16 cellular contexts compared by ENCODE assay signal in the genomic region with DNA sequence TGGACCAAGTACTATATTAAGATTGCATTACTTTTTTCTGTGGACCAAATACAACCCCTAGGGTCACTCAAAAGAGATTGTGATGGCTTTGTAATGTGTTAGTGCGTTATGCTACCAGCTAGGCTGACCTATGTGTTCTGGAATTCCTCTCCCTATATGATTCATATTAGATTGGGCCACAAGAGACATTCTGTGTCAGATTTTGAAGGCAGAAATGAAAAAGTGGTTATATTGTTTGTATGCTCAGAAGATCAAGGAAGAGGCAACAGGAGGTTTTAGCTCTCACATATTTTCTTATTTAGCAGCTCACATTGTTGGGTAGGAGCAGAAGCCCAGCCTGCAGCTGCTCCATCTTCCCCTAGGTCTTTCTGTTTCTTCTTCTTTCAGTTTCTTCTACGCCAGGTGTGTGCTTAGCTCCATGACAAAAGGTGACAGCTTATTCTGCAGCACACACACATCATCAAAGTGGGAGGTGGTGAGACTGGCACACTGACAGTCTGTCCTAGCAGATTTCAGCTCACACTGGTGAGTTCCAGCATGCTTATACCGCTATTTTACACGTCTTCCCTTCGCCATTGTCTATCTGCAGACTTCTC.
A peak's percentile ranks its signal among the peaks of the same experiment; 100 is the strongest.
DNase-seq lines count a peak whose midpoint lies in the region; ATAC-seq and TF ChIP-seq lines count a peak whose summit lies in the region.
"Had no signal": no experiment of that assay in that cellular context is flagged by ENCODE, and none has a peak within 500 bp of the region (broad histone marks: within the 10 kb centered on the region; RNA-seq: fewer than 3 reads in every experiment).

No MANE protein-coding gene starts in this region.

- in situ Hi-C loops in astrocyte of the cerebellum (cut with HindIII; ENCODE audit: low sequenced_read_pairs) = no loop called here

- H3K9me3 Mint-ChIP-seq in activated CD8-positive, alpha-beta memory T cell treated with anti-CD3 and anti-CD28 coated beads, Interleukin-2, amount 10 ng/mL, durations not matched to agents 7 days and 5 days (ENCODE audit: low read depth) = no peaks in the 10 kb centered on the region
- H3K9me3 Mint-ChIP-seq: activated naive CD8-positive, alpha-beta T cell treated with anti-CD3 and anti-CD28 coated beads, Interleukin-2, amount 10 ng/mL, durations not matched to agents 7 days and 5 days had no signal

- DNase-seq in BJ (ENCODE audit: low read depth) (peak; percentile 5), HT1080 (ENCODE audit: low read depth) (peak; percentile 68), astrocyte of the cerebellum (ENCODE audit: low read depth) (peak; percentile 11), kidney tubule cell (ENCODE audit: low spot score) (peak; percentile 68), OCI-M2 (lab: John Stamatoyannopoulos, UW; ENCODE audit: unreplicated experiment) (no peak), ovary (no peak), NCI-H1105 treated with DMSO at 0.1 percent for 48 hours (lab: John Stamatoyannopoulos, UW) (no peak)
- no peak for DNase-seq in activated CD8-positive, alpha-beta memory T cell treated with anti-CD3 and anti-CD28 coated beads, Interleukin-2, amount 10 ng/mL, durations not matched to agents 7 days and 5 days
- DNase-seq: activated naive CD8-positive, alpha-beta T cell treated with anti-CD3 and anti-CD28 coated beads, Interleukin-2, amount 10 ng/mL, durations not matched to agents 7 days and 5 days; C1 segment of cervical spinal cord; left cardiac atrium; NCI-H526; SJCRH30; stimulated activated CD4-positive, alpha-beta T cell treated with anti-CD3 and anti-CD28 coated beads, Interleukin-2, amount 100 ng/mL, for 48 hours; stimulated activated naive CD4-positive, alpha-beta T cell had no signal

- no peak for TF ChIP-seq EP300 in ovary (IDR thresholded peaks at IDR 0.05)

- intact Hi-C loops in ovary (cut with DNase I) = no loop called here

- H3K4me1 Mint-ChIP-seq in activated CD8-positive, alpha-beta memory T cell treated with anti-CD3 and anti-CD28 coated beads, Interleukin-2, amount 10 ng/mL, durations not matched to agents 7 days and 5 days = no peaks in the 10 kb centered on the region
- H3K4me1 Mint-ChIP-seq: activated naive CD8-positive, alpha-beta T cell treated with anti-CD3 and anti-CD28 coated beads, Interleukin-2, amount 10 ng/mL, durations not matched to agents 7 days and 5 days had no signal

- no peak overlapping the region for H3K4me3 ChIP-seq in BJ (ENCODE audit: low read depth, low read length)
- H3K4me3 ChIP-seq in astrocyte of the cerebellum (ENCODE audit: low read depth, low read length) = no peak overlapping the region
- no peak overlapping the region for H3K4me3 ChIP-seq in ovary
- H3K4me3 ChIP-seq: SJCRH30 had no signal

- POLR2A ChIA-PET in BJ (lab: Charles Lee) = no interaction called here

- H3K36me3 ChIP-seq in BJ (ENCODE audit: control insufficient read depth, insufficient read depth, low read length) (no peaks in the 10 kb centered on the region), ovary (no peaks in the 10 kb centered on the region)
- H3K36me3 ChIP-seq: SJCRH30 had no signal

- H3K36me3 Mint-ChIP-seq in activated CD8-positive, alpha-beta memory T cell treated with anti-CD3 and anti-CD28 coated beads, Interleukin-2, amount 10 ng/mL, durations not matched to agents 7 days and 5 days = no peaks in the 10 kb centered on the region
- H3K36me3 Mint-ChIP-seq: activated naive CD8-positive, alpha-beta T cell treated with anti-CD3 and anti-CD28 coated beads, Interleukin-2, amount 10 ng/mL, durations not matched to agents 7 days and 5 days had no signal

- H3K27ac ChIP-seq in ovary = no peak overlapping the region
- H3K27ac ChIP-seq: SJCRH30 had no signal

- TF ChIP-seq CTCF in BJ (IDR thresholded peaks at IDR 0.05; ENCODE audit: insufficient read depth, low read depth, low read length) = no peak
- TF ChIP-seq CTCF in astrocyte of the cerebellum (IDR thresholded peaks at IDR 0.05; ENCODE audit: low read depth, low read length, missing control alignments) = no peak
- no peak for TF ChIP-seq CTCF in ovary (IDR thresholded peaks at IDR 0.05)

- no peak for TF ChIP-seq POLR2A in ovary (IDR thresholded peaks at IDR 0.05)

- ATAC-seq in activated CD8-positive, alpha-beta memory T cell treated with anti-CD3 and anti-CD28 coated beads, Interleukin-2, amount 10 ng/mL, durations not matched to agents 7 days and 5 days = no peak
- ATAC-seq: HepG2, left cardiac atrium had no signal

- WGBS in ovary, 3 donors = 85 to 91% (median 87%) methylated on average over 5 of the region's 5 CpGs

- no peaks in the 10 kb centered on the region for H3K9me3 ChIP-seq in ovary
- H3K9me3 ChIP-seq: SJCRH30 had no signal

- CTCF ChIA-PET in BJ (lab: Yijun Ruan, JAX) = no interaction called here
- CTCF ChIA-PET in activated CD8-positive, alpha-beta memory T cell treated with anti-CD3 and anti-CD28 coated beads, Interleukin-2, amount 10 ng/mL, durations not matched to agents 7 days and 5 days (lab: Charles Lee) = no interaction called here

- H3K4me3 Mint-ChIP-seq in activated CD8-positive, alpha-beta memory T cell treated with anti-CD3 and anti-CD28 coated beads, Interleukin-2, amount 10 ng/mL, durations not matched to agents 7 days and 5 days = no peak overlapping the region
- H3K4me3 Mint-ChIP-seq: activated naive CD8-positive, alpha-beta T cell treated with anti-CD3 and anti-CD28 coated beads, Interleukin-2, amount 10 ng/mL, durations not matched to agents 7 days and 5 days had no signal

- no peaks in the 10 kb centered on the region for H3K27me3 Mint-ChIP-seq in activated CD8-positive, alpha-beta memory T cell treated with anti-CD3 and anti-CD28 coated beads, Interleukin-2, amount 10 ng/mL, durations not matched to agents 7 days and 5 days
- H3K27me3 Mint-ChIP-seq: activated naive CD8-positive, alpha-beta T cell treated with anti-CD3 and anti-CD28 coated beads, Interleukin-2, amount 10 ng/mL, durations not matched to agents 7 days and 5 days had no signal

- H3K27me3 ChIP-seq in BJ (ENCODE audit: control insufficient read depth, insufficient read depth, low read length) (no peaks in the 10 kb centered on the region), ovary (no peaks in the 10 kb centered on the region)
- H3K27me3 ChIP-seq: SJCRH30 had no signal

- H3K4me1 ChIP-seq in ovary (ENCODE audit: insufficient read depth) = no peaks in the 10 kb centered on the region

- H3K27ac Mint-ChIP-seq in activated CD8-positive, alpha-beta memory T cell treated with anti-CD3 and anti-CD28 coated beads, Interleukin-2, amount 10 ng/mL, durations not matched to agents 7 days and 5 days = no peak overlapping the region
- H3K27ac Mint-ChIP-seq: activated naive CD8-positive, alpha-beta T cell treated with anti-CD3 and anti-CD28 coated beads, Interleukin-2, amount 10 ng/mL, durations not matched to agents 7 days and 5 days had no signal

Comparison
In these comparisons a context has a peak if more than half of its experiments do, and no peak if none do; other contexts are left out.
1. DNase-seq: peak in BJ (single experiment), HT1080 (single experiment), astrocyte of the cerebellum (single experiment) and kidney tubule cell (single experiment); none in OCI-M2 (single experiment), activated CD8-positive, alpha-beta memory T cell treated with anti-CD3 and anti-CD28 coated beads, Interleukin-2, amount 10 ng/mL, durations not matched to agents 7 days and 5 days (single experiment), ovary (0 of 5) and NCI-H1105 treated with DMSO at 0.1 percent for 48 hours (single experiment).